Comparison of ENCODE assay signal across 8 cellular contexts in genomic region chr14:77037338-77037782, GRCh38. TPM values are rescaled to one million over a fixed set of nuclear protein-coding genes. Genes with fewer than 3 reads are reported as not detected.
DNase-seq lines count a peak whose midpoint lies in the region; ATAC-seq and TF ChIP-seq lines count a peak whose summit lies in the region.

No MANE protein-coding gene starts in this region.

- H3K27ac ChIP-seq in HEK293 (ENCODE audit: extremely low read depth, low read depth, low read length) (peak overlapping the region; percentile 97; the same call in 1 of the 2 replicates), gastrocnemius medialis (peak overlapping the region; percentile 84 to 100 (median 98))
- peak overlapping the region; percentile 50 for H3K27ac ChIP-seq in effector memory CD4-positive, alpha-beta T cell (ENCODE audit: insufficient read depth, low read length, poor library complexity, severe bottlenecking)

- intact Hi-C loops in gastrocnemius medialis (cut with DNase I; ENCODE audit: low total_unique reads) (no loop called here), posterior cingulate gyrus (cut with DNase I) (no loop called here)

- no peaks in the 10 kb centered on the region for H3K27me3 ChIP-seq in effector memory CD4-positive, alpha-beta T cell (replicated peaks; ENCODE audit: control insufficient read depth, insufficient read depth, low read length, poor library complexity, severe bottlenecking)
- H3K27me3 ChIP-seq in gastrocnemius medialis = no peaks in the 10 kb centered on the region

- POLR2A ChIA-PET in HEK293 (lab: Yijun Ruan, JAX) = interaction anchor here (1.0 kb wide), 1 partner anchor 9 kb away, joined by 9 read pairs; the partner anchor contains the start of gene IRF2BPL

- no peak overlapping the region for H3K4me3 ChIP-seq in HEK293 (ENCODE audit: low read depth, low read length)
- H3K4me3 ChIP-seq in effector memory CD4-positive, alpha-beta T cell (ENCODE audit: insufficient read depth, low read depth, low read length, poor library complexity, severe bottlenecking) = no peak overlapping the region
- H3K4me3 ChIP-seq in gastrocnemius medialis = no peak overlapping the region

- no peak for ATAC-seq in gastrocnemius medialis
- ATAC-seq in HG02981 (IDR thresholded peaks at IDR 0.05; ENCODE audit: unreplicated experiment) = no peak

- TF ChIP-seq POLR2A in gastrocnemius medialis (IDR thresholded peaks at IDR 0.05) = no peak

- DNase-seq in NCI-H748 (lab: John Stamatoyannopoulos, UW; ENCODE audit: unreplicated experiment) (peak; percentile 90), gastrocnemius medialis (no peak), posterior cingulate gyrus (no peak), NCI-H2196 (lab: John Stamatoyannopoulos, UW; ENCODE audit: unreplicated experiment) (no peak), glomerular visceral epithelial cell (ENCODE audit: extremely low spot score) (no peak)
- DNase-seq in effector memory CD4-positive, alpha-beta T cell = no peak

- peaks cover 61% of the 10 kb centered on the region for H3K4me1 ChIP-seq in HEK293 (ENCODE audit: control insufficient read depth, insufficient read depth, low read length)
- peaks cover 78% of the 10 kb centered on the region for H3K4me1 ChIP-seq in effector memory CD4-positive, alpha-beta T cell (ENCODE audit: control insufficient read depth, insufficient read depth, low read length, poor library complexity, severe bottlenecking)
- H3K4me1 ChIP-seq in gastrocnemius medialis = peaks cover 68 to 75% of the 10 kb centered on the region in 2 donors

- H3K36me3 ChIP-seq in HEK293 (ENCODE audit: control insufficient read depth in 2 of 2, insufficient read depth in 1 of 2, low read length in 2 of 2) = no peaks in the 10 kb centered on the region
- no peaks in the 10 kb centered on the region for H3K36me3 ChIP-seq in effector memory CD4-positive, alpha-beta T cell (ENCODE audit: control insufficient read depth, insufficient read depth, low read length)
- no peaks in the 10 kb centered on the region for H3K36me3 ChIP-seq in gastrocnemius medialis

- in situ Hi-C loops in gastrocnemius medialis (cut with MboI; ENCODE audit: low sequenced_read_pairs in 4 of 4) = no loop called here

- CTCF ChIA-PET in HEK293 (lab: Yijun Ruan, JAX) = interaction anchor here (0.7 to 1.7 kb wide), 3 partner anchors 15 to 120 kb away, joined by 3 to 6 read pairs (median 4); no protein-coding TSS in a partner anchor

- H3K9me3 ChIP-seq in HEK293 (ENCODE audit: control insufficient read depth, insufficient read depth, low read depth, low read length) (no peaks in the 10 kb centered on the region), gastrocnemius medialis (no peaks in the 10 kb centered on the region)
- no peaks in the 10 kb centered on the region for H3K9me3 ChIP-seq in effector memory CD4-positive, alpha-beta T cell (ENCODE audit: control insufficient read depth, low read length)

- no peak for TF ChIP-seq CTCF in HEK293 (tag by site-specific recombination; IDR thresholded peaks at IDR 0.05)
- no peak for TF ChIP-seq CTCF in gastrocnemius medialis (IDR thresholded peaks at IDR 0.05 in 4 of 5, conservative IDR thresholded peaks at IDR 0.05 in 1 of 5)

TF ChIP-seq in HEK293, 187 proteins besides CTCF, POLR2A, EP300 and RAD21:
- TF ChIP-seq GLI4 (tag by site-specific recombination; IDR thresholded peaks at IDR 0.05) (no peak), ZNF121 (tag by site-specific recombination; IDR thresholded peaks at IDR 0.05) (no peak), ZNF16 (tag by site-specific recombination; IDR thresholded peaks at IDR 0.05; ENCODE audit: low read depth) (no peak), SP7 (tag by site-specific recombination; IDR thresholded peaks at IDR 0.05) (peak; percentile 92), ZNF529 (tag by site-specific recombination; IDR thresholded peaks at IDR 0.05; ENCODE audit: insufficient replicate concordance) (no peak), PRDM4 (tag by site-specific recombination; IDR thresholded peaks at IDR 0.05) (no peak), AEBP2 (tag by site-specific recombination; IDR thresholded peaks at IDR 0.05; ENCODE audit: borderline replicate concordance) (no peak), ZNF639 (tag by site-specific recombination; IDR thresholded peaks at IDR 0.05) (no peak)

RNA-seq across cellular contexts. Expression of gene IRF2BPL, which starts 8.9 kb away (rescaled TPM):
- 10 to 100 TPM; 15.0 to 26.4 (median 17.0) TPM for total RNA-seq in gastrocnemius medialis
